8 cellular contexts compared by ENCODE assay signal in the genomic region with DNA sequence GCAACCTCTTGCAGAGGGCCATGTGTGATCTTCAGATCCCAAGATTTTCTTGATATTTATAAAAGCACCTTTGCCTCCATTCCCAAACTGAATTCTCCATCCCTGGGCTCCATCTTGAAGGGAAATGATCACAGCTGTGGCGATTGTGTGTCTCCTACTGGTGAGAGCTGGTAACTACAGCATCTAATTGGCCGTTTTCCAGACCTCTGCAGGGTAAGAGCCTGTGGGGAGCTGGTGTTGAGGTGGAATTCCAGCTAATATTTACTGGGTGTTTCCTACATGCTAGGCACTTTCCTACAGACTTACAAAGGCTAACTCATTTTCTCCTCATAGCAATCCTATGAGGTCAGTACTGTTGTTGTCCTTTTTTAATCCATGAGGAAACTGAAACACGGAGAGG. TPM values are rescaled to one million over a fixed set of nuclear protein-coding genes. Genes with fewer than 3 reads are reported as not detected.
DNase-seq lines count a peak whose midpoint lies in the region; ATAC-seq and TF ChIP-seq lines count a peak whose summit lies in the region.

No MANE protein-coding gene starts in this region.

- H3K4me1 Mint-ChIP-seq in chondrocyte (ENCODE audit: low read depth) (peaks cover 9% of the 10 kb centered on the region), natural killer cell (peaks cover 59 to 68% of the 10 kb centered on the region in 2 donors)

- peak; percentile 76 for TF ChIP-seq CTCF in BJ (IDR thresholded peaks at IDR 0.05; ENCODE audit: insufficient read depth, low read depth, low read length)
- peak; percentile 90 for TF ChIP-seq CTCF in GM12873 (IDR thresholded peaks at IDR 0.05; ENCODE audit: insufficient read depth, low read depth, low read length, missing control alignments)
- TF ChIP-seq CTCF in chondrocyte (IDR thresholded peaks at IDR 0.05), result peak; percentile 76
- peak; percentile 85 for TF ChIP-seq CTCF in natural killer cell (IDR thresholded peaks at IDR 0.05)

- H3K4me3 Mint-ChIP-seq in chondrocyte (ENCODE audit: unreplicated experiment) (no peak overlapping the region), natural killer cell (peak overlapping the region; percentile 6)

- intact Hi-C loops in natural killer cell (cut with micrococcal nuclease), result no loop called here

- DNase-seq in BJ (ENCODE audit: low read depth), result peak; percentile 25
- peak; percentile 77 for DNase-seq in NCI-H774 (lab: John Stamatoyannopoulos, UW)
- DNase-seq in chondrocyte (ENCODE audit: low spot score), result no peak
- DNase-seq in natural killer cell, result no peak

- no peaks in the 10 kb centered on the region for H3K36me3 ChIP-seq in BJ (ENCODE audit: control insufficient read depth, insufficient read depth, low read length)

- H3K27ac Mint-ChIP-seq in chondrocyte (ENCODE audit: unreplicated experiment), result no peak overlapping the region
- peak overlapping the region in 1 of 2 donors; percentile 49 for H3K27ac Mint-ChIP-seq in natural killer cell

- H3K27me3 Mint-ChIP-seq in chondrocyte (ENCODE audit: low read depth) (peaks cover 14% of the 10 kb centered on the region), natural killer cell (ENCODE audit: low read depth in 2 of 2) (no peaks in the 10 kb centered on the region)

- H3K27me3 ChIP-seq in BJ (ENCODE audit: control insufficient read depth, insufficient read depth, low read length), result no peaks in the 10 kb centered on the region; the same call in 1 of the 2 replicates

- H3K9me3 Mint-ChIP-seq in chondrocyte (ENCODE audit: low read depth) (no peaks in the 10 kb centered on the region), natural killer cell (no peaks in the 10 kb centered on the region)

- no peak overlapping the region for H3K4me3 ChIP-seq in BJ (ENCODE audit: low read depth, low read length)

- POLR2A ChIA-PET in BJ (lab: Charles Lee), result interaction anchor here (0.5 kb wide), 1 partner anchor 27 kb away, joined by 3 read pairs; no protein-coding TSS in a partner anchor

- CTCF ChIA-PET in BJ (lab: Yijun Ruan, JAX), result interaction anchor here (0.6 to 2.9 kb wide), 23 partner anchors 9 to 302 kb away, joined by 3 to 25 read pairs (median 4); a partner anchor contains a TSS

- no peaks in the 10 kb centered on the region for H3K36me3 Mint-ChIP-seq in chondrocyte (ENCODE audit: low read depth)
- H3K36me3 Mint-ChIP-seq in natural killer cell, result no peaks in the 10 kb centered on the region

- ATAC-seq in natural killer cell (no peak), GM19467 (IDR thresholded peaks at IDR 0.05; ENCODE audit: unreplicated experiment) (no peak), GM18873 (IDR thresholded peaks at IDR 0.05; ENCODE audit: low FRiP score, unreplicated experiment) (no peak), GM21526 (IDR thresholded peaks at IDR 0.05; ENCODE audit: low FRiP score, unreplicated experiment) (no peak)

RNA-seq across cellular contexts. Expression of a gene that starts 59.2 kb away (rescaled TPM):
- 0.10 and 0.22 TPM in 2 replicates for polyA plus RNA-seq in BJ (2011; rRNA removed)
- 0.05 and 0.10 TPM in 2 replicates for polyA minus RNA-seq in BJ (2011; rRNA and poly(A)+ RNA removed)
- total RNA-seq in chondrocyte, result 10.5 to 13.8 TPM (median 12.8 TPM) in 3 replicates
- total RNA-seq in natural killer cell, result not detected

Comparison
In these comparisons a context has a peak if more than half of its experiments do, and no peak if none do; other contexts are left out.
1. DNase-seq: peak in BJ (single experiment) and NCI-H774 (single experiment); none in chondrocyte (single experiment) and natural killer cell (single experiment).
2. RNA of a gene that starts 59.2 kb away (total RNA-seq): 10.5 to 13.8 TPM in chondrocyte; not detected in natural killer cell; every median in the first group is over 10 times any median in the second.
3. Peak in every context shown above with its lines, with median percentiles within 50 percentile points of each other: CTCF ChIP-seq.